In genomic region chr10:102112210-102112817, GRCh38 we compare ENCODE assay signal across 10 cellular contexts. TPM values are rescaled to one million over a fixed set of nuclear protein-coding genes. Genes with fewer than 3 reads are reported as not detected.
A peak's percentile ranks its signal among the peaks of the same experiment; 100 is the strongest.
DNase-seq lines count a peak whose midpoint lies in the region; ATAC-seq and TF ChIP-seq lines count a peak whose summit lies in the region.
"Had no signal": no experiment of that assay in that cellular context is flagged by ENCODE, and none has a peak within 500 bp of the region (broad histone marks: within the 10 kb centered on the region; RNA-seq: fewer than 3 reads in every experiment).

No MANE protein-coding gene starts in this region.

- H3K4me1 Mint-ChIP-seq in glutamatergic neuron (ENCODE audit: low read depth, unreplicated experiment) = peaks cover 44% of the 10 kb centered on the region

- peak overlapping the region; percentile 99 for H3K27ac Mint-ChIP-seq in glutamatergic neuron (ENCODE audit: unreplicated experiment)

- no peak for ATAC-seq in GM18867 (IDR thresholded peaks at IDR 0.05; ENCODE audit: unreplicated experiment)
- no peak for ATAC-seq in omental fat pad (ENCODE audit: low FRiP score)

- DNase-seq in ACHN (peak; percentile 19), glutamatergic neuron (no peak), AG08395 (ENCODE audit: low spot score) (no peak), T-helper 1 cell (no peak), omental fat pad (ENCODE audit: low spot score) (no peak)
- DNase-seq: NCI-H2171 treated with DMSO at 0.1 percent for 48 hours, uterus had no signal

- H3K4me3 ChIP-seq in GM12875 (ENCODE audit: low read depth, low read length) = no peak overlapping the region
- H3K4me3 ChIP-seq: uterus had no signal

- peaks cover 6% of the 10 kb centered on the region for H3K36me3 Mint-ChIP-seq in glutamatergic neuron (ENCODE audit: unreplicated experiment)

- peaks cover 26% of the 10 kb centered on the region for H3K9me3 Mint-ChIP-seq in glutamatergic neuron (ENCODE audit: unreplicated experiment)

- no peak overlapping the region for H3K27ac ChIP-seq in VCaP

- TF ChIP-seq CTCF in GM12875 (IDR thresholded peaks at IDR 0.05; ENCODE audit: borderline replicate concordance, insufficient read depth, low read depth, low read length) (peak; percentile 33; the same call in 1 of the 2 replicates), VCaP (conservative IDR thresholded peaks at IDR 0.05) (peak; percentile 16; the same call in 1 of the 2 replicates), glutamatergic neuron (IDR thresholded peaks at IDR 0.05; ENCODE audit: partially characterized antibody, unreplicated experiment) (no peak), omental fat pad (IDR thresholded peaks at IDR 0.05) (no peak)

- in situ Hi-C loops in ACHN (cut with HindIII; ENCODE audit: low pct_ligation_motif_present, low pct_unique_long_range_greater_than_20kb, low sequenced_read_pairs) = no loop called here

- H3K27me3 Mint-ChIP-seq in glutamatergic neuron (ENCODE audit: unreplicated experiment) = peaks cover 27% of the 10 kb centered on the region

- H3K4me3 Mint-ChIP-seq in glutamatergic neuron (ENCODE audit: unreplicated experiment) = peak overlapping the region; percentile 98

RNA-seq across cellular contexts. Expression of gene LDB1, which starts 7.9 kb away (rescaled TPM):
- 310 TPM for total RNA-seq in glutamatergic neuron (ENCODE audit: unreplicated experiment)
- total RNA-seq in omental fat pad = 10 to 100 TPM; 20.1 to 33.2 (median 30.9) TPM

RNA-seq across cellular contexts. Expression of gene PPRC1, which starts 20.5 kb away (rescaled TPM):
- total RNA-seq in glutamatergic neuron (ENCODE audit: unreplicated experiment) (21.6 TPM), omental fat pad (100 to 1,000 TPM in 1 of 4 donors, 10 to 100 TPM in 3; 15.4 to 105 (median 31.9) TPM)

RNA-seq across cellular contexts. Expression of gene NOLC1, which starts 39.9 kb away (rescaled TPM):
- 59.5 TPM for total RNA-seq in glutamatergic neuron (ENCODE audit: unreplicated experiment)
- 100 to 1,000 TPM in 2 of 4 donors, 10 to 100 TPM in 2; 35.3 to 229 (median 81.7) TPM for total RNA-seq in omental fat pad

RNA-seq across cellular contexts. Expression of gene HPS6, which starts 47.2 kb away (rescaled TPM):
- 22.1 TPM for total RNA-seq in glutamatergic neuron (ENCODE audit: unreplicated experiment)
- total RNA-seq in omental fat pad = 10 to 100 TPM; 14.1 to 31.5 (median 22.5) TPM

RNA-seq across cellular contexts. Expression of gene ARMH3, which starts 56.3 kb away (rescaled TPM):
- total RNA-seq in glutamatergic neuron (ENCODE audit: unreplicated experiment) (48.1 TPM), omental fat pad (10 to 100 TPM; 10.0 to 61.8 (median 12.7) TPM)

Comparison
In these comparisons a context has a peak if more than half of its experiments do, and no peak if none do; other contexts are left out.
1. CTCF ChIP-seq: peak in GM12875 (single experiment) and VCaP (single experiment); none in glutamatergic neuron (single experiment) and omental fat pad (0 of 3).